8 cellular contexts compared by ENCODE assay signal in genomic region chr19:57916168-57916995, GRCh38. TPM values are rescaled to one million over a fixed set of nuclear protein-coding genes. Genes with fewer than 3 reads are reported as not detected.
DNase-seq lines count a peak whose midpoint lies in the region; ATAC-seq and TF ChIP-seq lines count a peak whose summit lies in the region.
"Not testable (repeated sequence)": the region's sequence is repeated elsewhere in the genome, so short reads cannot be mapped to it uniquely, and the experiment has no call there.

Gene ZNF417 (minus strand): TSS chr19:57916592. CDS start chr19:57916411, 181 bp downstream.

- DNase-seq in Caco-2: peak; percentile 91 to 94
- peak; percentile 93 for DNase-seq in HT1080 (ENCODE audit: low read depth)
- peak; percentile 94 for DNase-seq in NOMO-1 treated with DMSO at 0.1 percent for 48 hours (lab: John Stamatoyannopoulos, UW; ENCODE audit: unreplicated experiment)
- DNase-seq in activated CD8-positive, alpha-beta memory T cell treated with anti-CD3 and anti-CD28 coated beads for 4 hours (ENCODE audit: low read depth in 2 of 2): peak; percentile 74 to 80
- DNase-seq in endodermal cell: peak; percentile 97
- not testable (repeated sequence) for DNase-seq in mesenteric fat pad (ENCODE audit: low spot score)
- peak; percentile 53 for DNase-seq in stimulated activated CD8-positive, alpha-beta memory T cell treated with anti-CD3 and anti-CD28 coated beads, Interleukin-15, amount 100 ng/mL, for 24 hours (ENCODE audit: low read depth)

- not testable (repeated sequence) for H3K27ac ChIP-seq in endodermal cell (ENCODE audit: low read depth, low read length)

- H3K36me3 Mint-ChIP-seq in Caco-2 (ENCODE audit: insufficient read depth, unreplicated experiment) (peaks cover 52% of the 10 kb centered on the region), endodermal cell (ENCODE audit: low read depth) (peaks cover 69% of the 10 kb centered on the region)

- not testable (repeated sequence) for H3K27me3 Mint-ChIP-seq in Caco-2 (ENCODE audit: insufficient read depth, unreplicated experiment); endodermal cell (ENCODE audit: insufficient read depth)

- not testable (repeated sequence) for H3K36me3 ChIP-seq in Caco-2 (ENCODE audit: control insufficient read depth, insufficient read depth, low read length)
- peaks cover 38% of the 10 kb centered on the region for H3K36me3 ChIP-seq in endodermal cell (ENCODE audit: control insufficient read depth, insufficient read depth, low read length)

- 1% methylated on average over 25 to 51 of the region's 51 CpGs for WGBS in endodermal cell (ENCODE audit: insufficient coverage in 1 of 2, insufficient read length in 1 of 2), 2 experiments

- peak within 1 kb of the TSS; percentile 83 for H3K9ac ChIP-seq in endodermal cell (ENCODE audit: extremely low read depth, low read length, poor library complexity, severe bottlenecking)

- intact Hi-C loops in Caco-2 (cut with micrococcal nuclease; ENCODE audit: unreplicated experiment): loop anchor here (1.0 to 10.0 kb wide), 3 partner anchors 102 to 358 kb away; partner anchors contain the start of genes ZNF550 and ZNF552

- BruUV-seq in Caco-2 (replicated peaks; lab: Mats Ljungman, UMichigan): TSS peak; percentile 57

- peak within 1 kb of the TSS; percentile 96 for H3K27ac Mint-ChIP-seq in Caco-2 (ENCODE audit: unreplicated experiment)
- peak within 1 kb of the TSS; percentile 95 for H3K27ac Mint-ChIP-seq in endodermal cell

- H3K4me1 ChIP-seq in Caco-2; endodermal cell (ENCODE audit: control insufficient read depth, insufficient read depth, low read length): not testable (repeated sequence)

- H3K4me3 ChIP-seq in Caco-2 (ENCODE audit: low read depth, low read length) (peak within 1 kb of the TSS; percentile 70), endodermal cell (ENCODE audit: low read length) (peak within 1 kb of the TSS; percentile 98)

- H3K9me3 ChIP-seq in Caco-2: peaks cover 14% of the 10 kb centered on the region
- H3K9me3 ChIP-seq in endodermal cell (ENCODE audit: control insufficient read depth, low read length): not testable (repeated sequence)

- peaks cover 49% of the 10 kb centered on the region for H3K9me3 Mint-ChIP-seq in Caco-2 (ENCODE audit: unreplicated experiment)
- not testable (repeated sequence) for H3K9me3 Mint-ChIP-seq in endodermal cell

- H3K4me3 Mint-ChIP-seq in Caco-2 (ENCODE audit: unreplicated experiment) (peak within 1 kb of the TSS; percentile 96), endodermal cell (peak within 1 kb of the TSS; percentile 92)

- ATAC-seq in GM21360 (IDR thresholded peaks at IDR 0.05; ENCODE audit: unreplicated experiment): peak; percentile 96

- POLR2A ChIA-PET in Caco-2 (lab: Charles Lee): interaction anchor here (0.6 to 1.3 kb wide), 5 partner anchors 11 to 725 kb away, joined by 3 to 6 read pairs (median 4); partner anchors contain the start of genes ZNF552 and ZNF586

- H3K4me1 Mint-ChIP-seq in Caco-2 (ENCODE audit: low read depth, unreplicated experiment): peaks cover 11% of the 10 kb centered on the region
- H3K4me1 Mint-ChIP-seq in endodermal cell: peaks cover 20% of the 10 kb centered on the region

- TF ChIP-seq CTCF in Caco-2 (IDR thresholded peaks at IDR 0.05; ENCODE audit: insufficient read depth in 1 of 2, low read depth in 1 of 2, low read length in 1 of 2, severe bottlenecking in 1 of 2, unreplicated experiment in 1 of 2) (peak; percentile 25 to 48), endodermal cell (conservative IDR thresholded peaks at IDR 0.05) (peak; percentile 69)

- H3K27me3 ChIP-seq in Caco-2 (replicated peaks; ENCODE audit: control insufficient read depth, insufficient read depth, low read length); endodermal cell (ENCODE audit: control insufficient read depth, insufficient read depth, low read length, poor library complexity, severe bottlenecking): not testable (repeated sequence)

- CTCF ChIA-PET in Caco-2 (lab: Charles Lee): interaction anchor here (0.7 kb wide), 1 partner anchor 97 kb away, joined by 5 read pairs; no protein-coding TSS in a partner anchor

RNA-seq across cellular contexts. Expression of gene ZNF417, which starts in this region (rescaled TPM):
- total RNA-seq in Caco-2 (2022) (16.6 and 19.2 TPM in 2 replicates), endodermal cell (10 to 100 TPM; 16.5 to 30.9 TPM), mesenteric fat pad (11.1 TPM)
- total RNA-seq in HT1080 (2014; rRNA removed; shearing (Covaris generic)): 5.4 and 6.7 TPM in 2 replicates
- 2.7 and 2.8 TPM in 2 replicates for polyA plus RNA-seq in HT1080 (2015; cell fraction: cytosol; rRNA removed)
- 8.6 and 9.8 TPM in 2 replicates for polyA plus RNA-seq in HT1080 (2015; cell fraction: nucleus; rRNA removed)
- 12.0 TPM for polyA plus RNA-seq in endodermal cell (2013, experiment 1 of 2)
- polyA plus RNA-seq in endodermal cell (2013, experiment 2 of 2): 11.3 TPM
